Comparison of ENCODE assay signal across 12 cellular contexts in the genomic region with DNA sequence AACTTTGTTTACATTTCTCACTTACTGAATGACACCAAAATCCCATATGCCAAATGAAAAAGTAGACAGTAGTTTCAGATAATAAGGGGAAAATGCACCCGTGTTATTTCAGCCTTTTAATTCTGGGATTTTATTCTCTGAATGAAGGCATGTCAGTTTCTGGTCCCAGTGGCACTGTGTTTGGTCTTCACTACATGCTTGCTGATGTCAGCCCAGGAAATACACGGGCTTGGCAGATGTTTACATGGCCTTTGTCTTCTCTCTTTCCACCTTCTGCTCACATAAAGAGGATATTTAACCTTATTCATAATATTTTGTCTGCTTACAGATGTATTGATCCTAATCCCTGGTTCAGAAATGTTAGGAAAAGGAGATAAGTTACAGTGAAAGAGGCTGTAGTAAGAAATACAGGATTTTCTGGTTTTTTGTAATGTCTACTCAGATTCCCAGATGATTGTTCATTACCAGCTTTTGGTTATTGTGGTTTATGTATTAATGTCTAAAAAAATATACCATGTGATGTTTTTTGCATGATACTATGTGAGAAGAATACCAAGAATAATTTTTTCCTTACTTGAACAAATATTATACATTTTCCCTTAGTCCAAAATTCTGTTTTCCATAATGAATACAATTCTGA. TPM values are rescaled to one million over a fixed set of nuclear protein-coding genes. Genes with fewer than 3 reads are reported as not detected.
A peak's percentile ranks its signal among the peaks of the same experiment; 100 is the strongest.
DNase-seq lines count a peak whose midpoint lies in the region; ATAC-seq, FAIRE-seq and TF ChIP-seq lines count a peak whose summit lies in the region.
"Had no signal": no experiment of that assay in that cellular context is flagged by ENCODE, and none has a peak within 500 bp of the region (broad histone marks: within the 10 kb centered on the region; RNA-seq: fewer than 3 reads in every experiment).

No MANE protein-coding gene starts in this region.

- H3K4me3 ChIP-seq in esophagus muscularis mucosa (no peak overlapping the region), WERI-Rb-1 (ENCODE audit: low read depth, low read length) (no peak overlapping the region)

- WGBS in esophagus muscularis mucosa, result 17% methylated on average over 2 of the region's 2 CpGs

- TF ChIP-seq CTCF in esophagus muscularis mucosa (IDR thresholded peaks at IDR 0.05), result no peak
- no peak for TF ChIP-seq CTCF in osteocyte (IDR thresholded peaks at IDR 0.05)
- no peak for TF ChIP-seq CTCF in WERI-Rb-1 (IDR thresholded peaks at IDR 0.05; ENCODE audit: low read depth, low read length)

- peaks cover 0 to 40% (median 30%) of the 10 kb centered on the region in 4 donors for H3K4me1 ChIP-seq in esophagus muscularis mucosa

- H3K9me3 ChIP-seq in esophagus muscularis mucosa (no peaks in the 10 kb centered on the region), WERI-Rb-1 (ENCODE audit: severe bottlenecking) (no peaks in the 10 kb centered on the region)

- H3K36me3 ChIP-seq in esophagus muscularis mucosa (peaks cover 0 to 6% (median 0%) of the 10 kb centered on the region in 4 donors), WERI-Rb-1 (no peaks in the 10 kb centered on the region)

- intact Hi-C loops in esophagus muscularis mucosa (cut with DNase I), result no loop called here

- no peaks in the 10 kb centered on the region for H3K9me3 Mint-ChIP-seq in osteocyte (ENCODE audit: unreplicated experiment)

- peak overlapping the region; percentile 56 for H3K4me3 Mint-ChIP-seq in osteocyte (ENCODE audit: unreplicated experiment)

- peaks cover 81% of the 10 kb centered on the region for H3K4me1 Mint-ChIP-seq in osteocyte (ENCODE audit: unreplicated experiment)

- TF ChIP-seq EP300 in esophagus muscularis mucosa (IDR thresholded peaks at IDR 0.05), result no peak

- H3K27ac Mint-ChIP-seq in osteocyte (ENCODE audit: unreplicated experiment), result peak overlapping the region; percentile 92

- peaks cover 3% of the 10 kb centered on the region for H3K36me3 Mint-ChIP-seq in osteocyte (ENCODE audit: unreplicated experiment)

- H3K27ac ChIP-seq in esophagus muscularis mucosa (replicated peaks in 1 of 4) (peak overlapping the region in 3 of 4 donors; percentile 2 to 33 (median 7)), WERI-Rb-1 (no peak overlapping the region)

- no peaks in the 10 kb centered on the region for H3K27me3 Mint-ChIP-seq in osteocyte (ENCODE audit: unreplicated experiment)

- ATAC-seq in HG03469 (IDR thresholded peaks at IDR 0.05; ENCODE audit: unreplicated experiment) (no peak), GM18870 (IDR thresholded peaks at IDR 0.05; ENCODE audit: unreplicated experiment) (no peak)
- ATAC-seq: stimulated activated naive CD8-positive, alpha-beta T cell treated with anti-CD3 and anti-CD28 coated beads, Interleukin-15, Interleukin-2, amounts not matched to agents 100 U/mL and 50 U/mL, for 24 hours had no signal

- H3K27me3 ChIP-seq in esophagus muscularis mucosa, result no peaks in the 10 kb centered on the region
- no peaks in the 10 kb centered on the region for H3K27me3 ChIP-seq in WERI-Rb-1 (ENCODE audit: insufficient read depth, low read depth, severe bottlenecking)

- no peak for TF ChIP-seq POLR2A in esophagus muscularis mucosa (IDR thresholded peaks at IDR 0.05; ENCODE audit: low read depth)

- DNase-seq in ELR (ENCODE audit: low read depth), result peak; percentile 67
- DNase-seq in RCC 7860 (ENCODE audit: low spot score), result no peak
- no peak for DNase-seq in esophagus muscularis mucosa (ENCODE audit: extremely low spot score)
- DNase-seq in osteocyte (ENCODE audit: extremely low spot score, unreplicated experiment), result no peak
- no peak for DNase-seq in WERI-Rb-1
- no peak for DNase-seq in NCI-H510A treated with DMSO at 0.1 percent for 48 hours (lab: John Stamatoyannopoulos, UW)
- DNase-seq: activated CD4-positive, alpha-beta T cell treated with anti-CD3 and anti-CD28 coated beads for 4 hours; midbrain; NCI-H1694; stimulated activated naive CD8-positive, alpha-beta T cell treated with anti-CD3 and anti-CD28 coated beads, Interleukin-15, Interleukin-2, amounts not matched to agents 100 U/mL and 50 U/mL, for 24 hours had no signal

- peak; percentile 17 for FAIRE-seq in RCC 7860 (lab: Jason Lieb, UNC)

RNA-seq across cellular contexts. Expression of gene DSE, which starts 27.7 kb away (rescaled TPM):
- 10 to 100 TPM; 27.8 to 42.1 (median 31.5) TPM for total RNA-seq in esophagus muscularis mucosa
- total RNA-seq in osteocyte, result 57.2 and 67.1 TPM in 2 replicates
